Comparison of ENCODE assay signal across 11 cellular contexts in the genomic region with DNA sequence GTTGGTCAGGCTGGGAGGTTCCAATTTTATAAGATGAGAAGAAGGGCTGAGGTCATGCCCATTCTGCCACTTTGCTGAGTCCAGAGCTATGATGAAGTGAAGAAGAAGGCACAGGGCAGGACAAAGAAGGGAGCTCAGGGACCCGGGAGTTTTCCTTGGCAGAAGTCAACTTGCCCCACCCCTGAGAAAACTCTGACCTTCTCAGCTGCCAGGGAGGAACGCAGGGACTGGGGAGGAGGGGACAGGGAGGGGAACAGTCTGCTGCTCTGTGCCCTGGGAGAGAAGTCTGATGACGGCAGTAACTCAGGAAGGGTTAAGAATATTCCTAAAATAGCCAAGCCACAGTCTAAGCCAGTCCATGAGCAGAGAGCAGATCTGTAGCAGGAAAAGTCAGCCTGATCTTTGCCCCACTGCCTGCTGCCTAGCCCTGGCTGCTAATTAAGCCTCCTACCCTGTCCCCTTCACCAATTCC. TPM values are rescaled to one million over a fixed set of nuclear protein-coding genes. Genes with fewer than 3 reads are reported as not detected.
A peak's percentile ranks its signal among the peaks of the same experiment; 100 is the strongest.
DNase-seq lines count a peak whose midpoint lies in the region; TF ChIP-seq lines count a peak whose summit lies in the region.
"Had no signal": no experiment of that assay in that cellular context is flagged by ENCODE, and none has a peak within 500 bp of the region (broad histone marks: within the 10 kb centered on the region; RNA-seq: fewer than 3 reads in every experiment).

No MANE protein-coding gene starts in this region.

- TF ChIP-seq CTCF in prostate gland (IDR thresholded peaks at IDR 0.05): no peak

- H3K4me3 ChIP-seq in BLaER1 treated with 17β-estradiol and CSF1 and Interleukin-3, amounts not matched to agents 10 nM and 100 nM: no peak overlapping the region
- no peak overlapping the region for H3K4me3 ChIP-seq in prostate gland

- H4K20me1 ChIP-seq in BLaER1 treated with 17β-estradiol and CSF1 and Interleukin-3, amounts not matched to agents 10 nM and 100 nM: no peaks in the 10 kb centered on the region

- H3K4me2 ChIP-seq in BLaER1 treated with 17β-estradiol and CSF1 and Interleukin-3, amounts not matched to agents 10 nM and 100 nM: peak overlapping the region in 10 of 11 experiments; percentile 19 to 82 (median 38); a peak in 14 of 22 replicates
- H3K4me2 ChIP-seq: KMS-11 had no signal

- H3K4me1 ChIP-seq in BLaER1 treated with 17β-estradiol and CSF1 and Interleukin-3, amounts not matched to agents 10 nM and 100 nM: peaks cover 0 to 32% (median 7%) of the 10 kb centered on the region in 10 experiments; a peak in 15 of 20 replicates
- H3K4me1 ChIP-seq in prostate gland (replicated peaks): no peaks in the 10 kb centered on the region

- 24% methylated on average over 3 of the region's 3 CpGs for WGBS in prostate gland

- no peak for TF ChIP-seq POLR2A in prostate gland (IDR thresholded peaks at IDR 0.05)

- no peaks in the 10 kb centered on the region for H3K27me3 ChIP-seq in BLaER1 treated with 17β-estradiol and CSF1 and Interleukin-3, amounts not matched to agents 10 nM and 100 nM
- H3K27me3 ChIP-seq in prostate gland (replicated peaks; ENCODE audit: insufficient read depth): no peaks in the 10 kb centered on the region

- H3K9me3 ChIP-seq in BLaER1 treated with 17β-estradiol and CSF1 and Interleukin-3, amounts not matched to agents 10 nM and 100 nM (replicated peaks in 1 of 11): no peaks in the 10 kb centered on the region
- no peaks in the 10 kb centered on the region for H3K9me3 ChIP-seq in prostate gland

- H3K9ac ChIP-seq in BLaER1 treated with 17β-estradiol and CSF1 and Interleukin-3, amounts not matched to agents 10 nM and 100 nM: peak overlapping the region in 2 of 11 experiments; percentile 6 to 11; a peak in 1 of 22 replicates
- H3K9ac ChIP-seq: KMS-11 had no signal

- peak overlapping the region in 1 of 11 experiments; percentile 9; a peak in 1 of 22 replicates for H3K27ac ChIP-seq in BLaER1 treated with 17β-estradiol and CSF1 and Interleukin-3, amounts not matched to agents 10 nM and 100 nM
- peak overlapping the region; percentile 11 to 46 for H3K27ac ChIP-seq in prostate gland
- H3K27ac ChIP-seq: KMS-11 had no signal

- intact Hi-C loops in prostate gland (cut with DNase I): no loop called here
- intact Hi-C loops in head of caudate nucleus (cut with DNase I): no loop called here

- no peaks in the 10 kb centered on the region for H3K36me3 ChIP-seq in BLaER1 treated with 17β-estradiol and CSF1 and Interleukin-3, amounts not matched to agents 10 nM and 100 nM
- H3K36me3 ChIP-seq in prostate gland: no peaks in the 10 kb centered on the region

- DNase-seq in fibroblast of peridontal ligament (ENCODE audit: extremely low read depth): peak; percentile 73
- DNase-seq in prostate gland (ENCODE audit: low spot score): no peak
- DNase-seq in ecto neural progenitor cell (ENCODE audit: low spot score): no peak
- no peak for DNase-seq in HUDEP-2 (lab: John Stamatoyannopoulos, UW; ENCODE audit: unreplicated experiment in 76 of 76)
- no peak for DNase-seq in head of caudate nucleus
- DNase-seq: AML-193, NCI-H446 treated with DMSO at 0.1 percent for 48 hours had no signal

RNA-seq across cellular contexts. Expression of gene ADIRF, which starts 11.7 kb away (rescaled TPM):
- 100 to 1,000 TPM; 128 to 347 TPM for total RNA-seq in prostate gland
- total RNA-seq: mesothelial cell of epicardium had no signal

RNA-seq across cellular contexts. Expression of gene SNCG, which starts 21.6 kb away (rescaled TPM):
- 10 to 100 TPM; 38.5 to 46.6 TPM for total RNA-seq in prostate gland

RNA-seq across cellular contexts. Expression of gene MMRN2, which starts 22.6 kb away (rescaled TPM):
- 10 to 100 TPM; 24.6 to 26.1 TPM for total RNA-seq in prostate gland

RNA-seq across cellular contexts. Expression of gene FAM25A, which starts 40.1 kb away (rescaled TPM):
- not detected for total RNA-seq in prostate gland
- total RNA-seq: epithelial cell of proximal tubule, mesothelial cell of epicardium had no signal
